16 cellular contexts compared by ENCODE assay signal in the genomic region with DNA sequence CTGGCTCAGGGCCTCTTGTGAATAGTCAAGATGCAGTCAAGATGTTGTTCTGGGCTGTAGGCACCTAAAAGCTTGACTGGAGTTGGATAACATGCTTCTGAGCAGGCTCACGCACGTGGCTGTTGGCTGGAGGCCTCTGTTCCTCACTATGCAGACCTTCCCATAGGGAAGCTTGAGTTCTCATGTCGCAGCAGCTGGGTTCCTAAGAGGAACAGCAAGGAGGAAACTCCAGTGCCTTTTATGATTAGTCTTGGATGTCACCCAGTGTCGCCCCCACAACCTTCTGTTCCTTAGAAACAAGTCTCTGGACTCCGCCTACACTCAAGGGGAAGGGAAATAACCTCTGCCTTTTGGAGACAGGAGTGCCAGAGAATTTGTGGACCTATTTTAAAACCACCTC.
A peak's percentile ranks its signal among the peaks of the same experiment; 100 is the strongest.
DNase-seq lines count a peak whose midpoint lies in the region; ATAC-seq, FAIRE-seq and TF ChIP-seq lines count a peak whose summit lies in the region.
"Had no signal": no experiment of that assay in that cellular context is flagged by ENCODE, and none has a peak within 500 bp of the region (broad histone marks: within the 10 kb centered on the region; RNA-seq: fewer than 3 reads in every experiment).

No MANE protein-coding gene starts in this region.

- H4K8ac ChIP-seq in H1 (ENCODE audit: extremely low read depth, insufficient read depth, low read length): no peak overlapping the region

- intact Hi-C loops in lower lobe of right lung (cut with DNase I): no loop called here
- intact Hi-C loops in activated T-helper 1 cell treated with anti-CD3 and anti-CD28 coated beads, Interleukin-12 subunit alpha, Interleukin-12 subunit beta, Interleukin-2, Interleukin-4 antibody, amounts not matched to agents 30 ng/mL and 10 ng/mL and 1 ng/mL, durations not matched to agents 14 hours and 24 hours and 36 hours (cut with micrococcal nuclease): no loop called here

- no peak for TF ChIP-seq EP300 in H1 (IDR thresholded peaks at IDR 0.05; ENCODE audit: borderline replicate concordance in 1 of 2, low read depth in 2 of 2, low read length in 2 of 2)

- H2BK12ac ChIP-seq in H1 (ENCODE audit: low read depth, low read length): no peak overlapping the region; the same call in 1 of the 2 replicates

- no peaks in the 10 kb centered on the region for H3K79me1 ChIP-seq in H1 (ENCODE audit: low read depth, low read length)

- no peak overlapping the region for H3K9ac ChIP-seq in H1 (replicated peaks in 1 of 4; ENCODE audit: extremely low read depth in 1 of 4, low read depth in 3 of 4, low read length in 3 of 4)
- H3K9ac ChIP-seq: BLaER1 treated with 17β-estradiol and CSF1 and Interleukin-3, amounts not matched to agents 10 nM and 100 nM had no signal

- H3K9me3 ChIP-seq in MG63 (no peaks in the 10 kb centered on the region), H1 (ENCODE audit: insufficient read depth in 2 of 2, low read depth in 1 of 2, low read length in 1 of 2) (no peaks in the 10 kb centered on the region), lower lobe of right lung (no peaks in the 10 kb centered on the region), thoracic aorta (no peaks in the 10 kb centered on the region)
- H3K9me3 ChIP-seq: BLaER1 treated with 17β-estradiol and CSF1 and Interleukin-3, amounts not matched to agents 10 nM and 100 nM had no signal

- H3K4me3 ChIP-seq in MG63 (no peak overlapping the region), H1 (ENCODE audit: extremely low read depth in 1 of 4, insufficient read depth in 2 of 4, low read depth in 3 of 4, low read length in 4 of 4) (no peak overlapping the region), lower lobe of right lung (no peak overlapping the region), thoracic aorta (no peak overlapping the region), coronary artery (no peak overlapping the region)
- H3K4me3 ChIP-seq: BLaER1 treated with 17β-estradiol and CSF1 and Interleukin-3, amounts not matched to agents 10 nM and 100 nM; GM12878 had no signal

- H3K79me2 ChIP-seq in H1 (ENCODE audit: control insufficient read depth in 1 of 2, insufficient read depth in 2 of 2, low read length in 2 of 2): no peaks in the 10 kb centered on the region

- no peak overlapping the region for H3K4ac ChIP-seq in H1 (replicated peaks; ENCODE audit: insufficient read length, low read depth, low read length)

- no peak for TF ChIP-seq CTCF in H1 (IDR thresholded peaks at IDR 0.05; ENCODE audit: control extremely low read depth in 1 of 3, insufficient read depth in 1 of 3, low read depth in 1 of 3, low read length in 3 of 3)
- no peak for TF ChIP-seq CTCF in lower lobe of right lung (IDR thresholded peaks at IDR 0.05)
- no peak for TF ChIP-seq CTCF in thoracic aorta (IDR thresholded peaks at IDR 0.05)
- no peak for TF ChIP-seq CTCF in coronary artery (IDR thresholded peaks at IDR 0.05)

- H3K36me3 Mint-ChIP-seq in activated T-helper 1 cell treated with anti-CD3 and anti-CD28 coated beads, Interleukin-12 subunit alpha, Interleukin-12 subunit beta, Interleukin-2, Interleukin-4 antibody, amounts not matched to agents 30 ng/mL and 10 ng/mL and 1 ng/mL, durations not matched to agents 14 hours and 24 hours and 36 hours (ENCODE audit: low read depth): no peaks in the 10 kb centered on the region
- H3K36me3 Mint-ChIP-seq: activated CD4-positive, alpha-beta memory T cell treated with anti-CD3 and anti-CD28 coated beads for 36 hours had no signal

- H4K5ac ChIP-seq in H1 (ENCODE audit: insufficient read length, low read depth, low read length): no peak overlapping the region

- POLR2A ChIA-PET in H1 (lab: Charles Lee; ENCODE audit: partially characterized antibody): interaction anchor here (0.7 to 1.0 kb wide), 2 partner anchors 59 to 236 kb away, joined by 3 read pairs; no protein-coding TSS in a partner anchor

- H3K27me3 ChIP-seq in MG63 (no peaks in the 10 kb centered on the region), H1 (replicated peaks in 1 of 4; ENCODE audit: control insufficient read depth in 3 of 4, extremely low read depth in 1 of 4, insufficient read depth in 3 of 4, low read length in 3 of 4) (no peaks in the 10 kb centered on the region), lower lobe of right lung (ENCODE audit: low read depth) (no peaks in the 10 kb centered on the region), thoracic aorta (replicated peaks; ENCODE audit: insufficient read depth) (no peaks in the 10 kb centered on the region)
- H3K27me3 ChIP-seq: BLaER1 treated with 17β-estradiol and CSF1 and Interleukin-3, amounts not matched to agents 10 nM and 100 nM had no signal

- TF ChIP-seq RAD21 in H1 (IDR thresholded peaks at IDR 0.05 in 1 of 2, conservative IDR thresholded peaks at IDR 0.05 in 1 of 2; ENCODE audit: low read depth in 2 of 2, low read length in 2 of 2): no peak

- H3K27ac Mint-ChIP-seq in activated T-helper 1 cell treated with anti-CD3 and anti-CD28 coated beads, Interleukin-12 subunit alpha, Interleukin-12 subunit beta, Interleukin-2, Interleukin-4 antibody, amounts not matched to agents 30 ng/mL and 10 ng/mL and 1 ng/mL, durations not matched to agents 14 hours and 24 hours and 36 hours: no peak overlapping the region
- H3K27ac Mint-ChIP-seq: activated CD4-positive, alpha-beta memory T cell treated with anti-CD3 and anti-CD28 coated beads for 36 hours had no signal

- no peaks in the 10 kb centered on the region for H4K20me1 ChIP-seq in H1 (replicated peaks in 1 of 2; ENCODE audit: control insufficient read depth in 1 of 2, insufficient read depth in 2 of 2, low read length in 2 of 2)
- H4K20me1 ChIP-seq: BLaER1 treated with 17β-estradiol and CSF1 and Interleukin-3, amounts not matched to agents 10 nM and 100 nM had no signal

- no peak overlapping the region for H2BK120ac ChIP-seq in H1 (replicated peaks; ENCODE audit: low read depth, low read length)

- H2AFZ ChIP-seq in H1 (ENCODE audit: low read length): peak overlapping the region; percentile 97

- H3K4me3 Mint-ChIP-seq in activated T-helper 1 cell treated with anti-CD3 and anti-CD28 coated beads, Interleukin-12 subunit alpha, Interleukin-12 subunit beta, Interleukin-2, Interleukin-4 antibody, amounts not matched to agents 30 ng/mL and 10 ng/mL and 1 ng/mL, durations not matched to agents 14 hours and 24 hours and 36 hours: no peak overlapping the region
- H3K4me3 Mint-ChIP-seq: activated CD4-positive, alpha-beta memory T cell treated with anti-CD3 and anti-CD28 coated beads for 36 hours had no signal

- H3K27me3 Mint-ChIP-seq in activated T-helper 1 cell treated with anti-CD3 and anti-CD28 coated beads, Interleukin-12 subunit alpha, Interleukin-12 subunit beta, Interleukin-2, Interleukin-4 antibody, amounts not matched to agents 30 ng/mL and 10 ng/mL and 1 ng/mL, durations not matched to agents 14 hours and 24 hours and 36 hours (ENCODE audit: insufficient read depth): no peaks in the 10 kb centered on the region
- H3K27me3 Mint-ChIP-seq: activated CD4-positive, alpha-beta memory T cell treated with anti-CD3 and anti-CD28 coated beads for 36 hours had no signal

- no peak overlapping the region for H3K27ac ChIP-seq in H1 (ENCODE audit: low read depth, low read length)
- H3K27ac ChIP-seq in lower lobe of right lung: peak overlapping the region; percentile 9
- H3K27ac ChIP-seq in thoracic aorta: no peak overlapping the region
- no peak overlapping the region for H3K27ac ChIP-seq in coronary artery

- CTCF ChIA-PET in H1 (lab: Charles Lee; ENCODE audit: partially characterized antibody): interaction anchor here (0.7 to 2.1 kb wide), 4 partner anchors 55 to 80 kb away, joined by 3 to 8 read pairs (median 4); no protein-coding TSS in a partner anchor

- no peak for FAIRE-seq in H1 (lab: Jason Lieb, UNC)
- FAIRE-seq: GM12878, TTC549 had no signal

- no peak overlapping the region for H3K18ac ChIP-seq in H1 (ENCODE audit: extremely low read depth, low read length)

- no peak overlapping the region for H2BK20ac ChIP-seq in H1 (ENCODE audit: low read length)

- H3K36me3 ChIP-seq in MG63 (no peaks in the 10 kb centered on the region), H1 (ENCODE audit: control insufficient read depth in 2 of 4, insufficient read depth in 4 of 4, low read length in 3 of 4) (no peaks in the 10 kb centered on the region), lower lobe of right lung (no peaks in the 10 kb centered on the region), thoracic aorta (no peaks in the 10 kb centered on the region)
- H3K36me3 ChIP-seq: BLaER1 treated with 17β-estradiol and CSF1 and Interleukin-3, amounts not matched to agents 10 nM and 100 nM had no signal

- no peak overlapping the region for H2BK15ac ChIP-seq in H1 (ENCODE audit: low read length)

- no peak overlapping the region for H2BK5ac ChIP-seq in H1 (ENCODE audit: low read depth, low read length)

- no peak overlapping the region for H2AK5ac ChIP-seq in H1 (ENCODE audit: low read depth, low read length)

- H3K4me2 ChIP-seq in H1 (ENCODE audit: insufficient read depth in 1 of 2, low read depth in 2 of 2, low read length in 2 of 2): no peak overlapping the region

- ATAC-seq in lower lobe of right lung (peak; percentile 17 to 33), thoracic aorta (ENCODE audit: insufficient number of reproducible peaks, low FRiP score, low read depth) (peak; percentile 55)
- ATAC-seq: esophagus mucosa, GM12878 had no signal

- no peak overlapping the region for H3K14ac ChIP-seq in H1 (ENCODE audit: insufficient read length)

- H3K23ac ChIP-seq in H1 (ENCODE audit: insufficient read length): no peak overlapping the region

- DNase-seq in MG63 (peak; percentile 50), H1 (ENCODE audit: low read depth in 1 of 2, low spot score in 2 of 2) (no peak), lower lobe of right lung (peak; percentile 51), thoracic aorta (ENCODE audit: low spot score) (no peak), NCI-H1417 treated with DMSO at 0.1 percent for 48 hours (lab: John Stamatoyannopoulos, UW) (no peak), coronary artery (ENCODE audit: low spot score) (no peak)
- DNase-seq in activated CD4-positive, alpha-beta T cell treated with anti-CD3 and anti-CD28 coated beads for 1 hour: no peak
- no peak for DNase-seq in activated T-helper 1 cell treated with anti-CD3 and anti-CD28 coated beads, Interleukin-12 subunit alpha, Interleukin-12 subunit beta, Interleukin-2, Interleukin-4 antibody, amounts not matched to agents 30 ng/mL and 10 ng/mL and 1 ng/mL, durations not matched to agents 14 hours and 24 hours and 36 hours (ENCODE audit: low spot score)
- DNase-seq: activated CD4-positive, alpha-beta memory T cell treated with anti-CD3 and anti-CD28 coated beads for 36 hours; amniotic stem cell; mesendoderm; posterior cingulate gyrus had no signal

- H3K23me2 ChIP-seq in H1 (ENCODE audit: low read depth, low read length): no peaks in the 10 kb centered on the region

- H4K91ac ChIP-seq in H1 (replicated peaks; ENCODE audit: insufficient read length, low read length): no peak overlapping the region

- TF ChIP-seq POLR2A in H1 (IDR thresholded peaks at IDR 0.05; ENCODE audit: control extremely low read depth in 1 of 2, low read depth in 2 of 2, low read length in 2 of 2): no peak

- H3K4me1 Mint-ChIP-seq in activated T-helper 1 cell treated with anti-CD3 and anti-CD28 coated beads, Interleukin-12 subunit alpha, Interleukin-12 subunit beta, Interleukin-2, Interleukin-4 antibody, amounts not matched to agents 30 ng/mL and 10 ng/mL and 1 ng/mL, durations not matched to agents 14 hours and 24 hours and 36 hours (ENCODE audit: low read depth): peaks cover 27% of the 10 kb centered on the region

- no peak overlapping the region for H3K56ac ChIP-seq in H1 (replicated peaks; ENCODE audit: insufficient read length, low read depth, low read length)

- H3K9me3 Mint-ChIP-seq in activated T-helper 1 cell treated with anti-CD3 and anti-CD28 coated beads, Interleukin-12 subunit alpha, Interleukin-12 subunit beta, Interleukin-2, Interleukin-4 antibody, amounts not matched to agents 30 ng/mL and 10 ng/mL and 1 ng/mL, durations not matched to agents 14 hours and 24 hours and 36 hours: no peaks in the 10 kb centered on the region
- H3K9me3 Mint-ChIP-seq: activated CD4-positive, alpha-beta memory T cell treated with anti-CD3 and anti-CD28 coated beads for 36 hours had no signal

- WGBS in H1 (ENCODE audit: extremely low coverage in 1 of 2, insufficient coverage in 1 of 2, insufficient read length in 1 of 2, insufficient replicate concordance in 2 of 2, low coverage in 1 of 2, low lambda C conversion rate in 2 of 2, missing lambda C conversion rate in 1 of 2), 2 experiments: 83% methylated on average over 5 of the region's 5 CpGs; no CpG with 5 or more reads in 1 of the 2 experiments

- H3K4me1 ChIP-seq in H1 (replicated peaks in 1 of 4; ENCODE audit: control insufficient read depth in 3 of 4, insufficient read depth in 4 of 4, low read length in 3 of 4) (peaks cover 2 to 10% (median 8%) of the 10 kb centered on the region in 4 experiments; a peak in 6 of 7 replicates), lower lobe of right lung (peaks cover 13% of the 10 kb centered on the region), thoracic aorta (ENCODE audit: control insufficient read depth in 1 of 2, low read depth in 2 of 2) (peaks cover 0 to 7% of the 10 kb centered on the region in 2 donors)

Comparison
In these comparisons a context has a peak if more than half of its experiments do, and no peak if none do; other contexts are left out.
1. DNase-seq: peak in MG63 (single experiment) and lower lobe of right lung (single experiment); none in H1 (0 of 2), thoracic aorta (single experiment), NCI-H1417 treated with DMSO at 0.1 percent for 48 hours (single experiment), activated CD4-positive, alpha-beta T cell treated with anti-CD3 and anti-CD28 coated beads for 1 hour (single experiment), activated T-helper 1 cell treated with anti-CD3 and anti-CD28 coated beads, Interleukin-12 subunit alpha, Interleukin-12 subunit beta, Interleukin-2, Interleukin-4 antibody, amounts not matched to agents 30 ng/mL and 10 ng/mL and 1 ng/mL, durations not matched to agents 14 hours and 24 hours and 36 hours (single experiment) and coronary artery (single experiment).